In the genomic region with DNA sequence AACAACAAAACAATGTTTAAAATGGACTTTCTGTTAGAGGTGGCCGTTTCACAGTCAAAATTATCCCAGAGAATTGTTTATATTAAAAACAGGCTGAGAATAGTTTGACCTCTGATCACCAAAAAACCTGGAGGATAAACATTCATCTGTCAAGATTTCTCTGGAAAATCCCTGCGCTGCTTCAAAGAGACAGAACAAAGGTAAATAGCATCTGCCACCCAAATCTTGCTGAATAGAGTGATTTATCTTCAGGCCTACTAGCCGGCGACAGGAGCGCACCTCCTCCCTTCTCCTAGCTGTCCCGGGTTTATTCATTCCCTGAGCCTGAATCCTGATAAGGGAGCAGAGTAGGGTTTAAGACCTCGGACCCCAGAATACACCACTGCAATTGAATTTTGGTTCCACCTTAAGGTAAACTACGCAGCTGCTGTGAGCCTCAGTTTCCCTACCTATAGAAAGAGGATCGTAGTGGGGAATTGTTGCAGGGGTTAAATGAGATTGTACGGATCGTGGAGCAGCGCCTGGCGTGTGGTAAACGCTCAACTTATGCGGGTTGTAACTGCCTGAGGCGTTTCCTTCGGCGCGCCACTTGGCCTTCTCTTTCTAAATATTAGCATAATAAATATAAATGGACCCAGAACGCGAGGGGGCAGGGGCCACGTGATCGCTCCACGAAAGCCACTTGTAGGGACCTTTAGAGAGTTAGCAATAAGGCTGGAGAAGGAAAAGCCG, we compare ENCODE assay signal across 1 cellular context.
TF ChIP-seq lines count a peak whose summit lies in the region.

No MANE protein-coding gene starts in this region.

TF ChIP-seq in HepG2, 621 proteins besides CTCF, POLR2A, EP300 and RAD21 (continued from another document and continues in another):
- TF ChIP-seq, protein P1, sequence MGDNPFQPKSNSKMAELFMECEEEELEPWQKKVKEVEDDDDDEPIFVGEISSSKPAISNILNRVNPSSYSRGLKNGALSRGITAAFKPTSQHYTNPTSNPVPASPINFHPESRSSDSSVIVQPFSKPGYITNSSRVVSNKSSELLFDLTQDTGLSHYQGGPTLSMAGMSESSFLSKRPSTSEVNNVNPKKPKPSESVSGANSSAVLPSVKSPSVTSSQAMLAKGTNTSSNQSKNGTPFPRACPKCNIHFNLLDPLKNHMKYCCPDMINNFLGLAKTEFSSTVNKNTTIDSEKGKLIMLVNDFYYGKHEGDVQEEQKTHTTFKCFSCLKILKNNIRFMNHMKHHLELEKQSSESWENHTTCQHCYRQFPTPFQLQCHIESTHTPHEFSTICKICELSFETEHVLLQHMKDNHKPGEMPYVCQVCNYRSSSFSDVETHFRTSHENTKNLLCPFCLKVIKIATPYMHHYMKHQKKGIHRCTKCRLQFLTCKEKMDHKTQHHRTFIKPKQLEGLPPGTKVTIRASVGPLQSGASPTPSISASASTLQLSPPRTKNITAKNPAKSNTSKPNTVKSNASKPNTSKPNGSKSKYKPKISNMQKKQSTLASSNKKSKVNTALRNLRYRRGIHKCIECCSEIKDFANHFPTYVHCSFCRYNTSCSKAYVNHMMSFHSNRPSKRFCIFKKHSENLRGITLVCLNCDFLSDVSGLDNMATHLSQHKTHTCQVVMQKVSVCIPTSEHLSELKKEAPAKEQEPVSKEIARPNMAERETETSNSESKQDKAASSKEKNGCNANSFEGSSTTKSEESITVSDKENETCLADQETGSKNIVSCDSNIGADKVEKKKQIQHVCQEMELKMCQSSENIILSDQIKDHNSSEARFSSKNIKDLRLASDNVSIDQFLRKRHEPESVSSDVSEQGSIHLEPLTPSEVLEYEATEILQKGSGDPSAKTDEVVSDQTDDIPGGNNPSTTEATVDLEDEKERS (CRISPR knock-in tag; IDR thresholded peaks at IDR 0.05) = no peak
- TF ChIP-seq KLF16 (CRISPR knock-in tag; IDR thresholded peaks at IDR 0.05) (peak in 1 of 2 experiments; percentile 37; a peak in 1 of 4 replicates), ZNF564 (CRISPR knock-in tag; IDR thresholded peaks at IDR 0.05) (0 out of 2 replicates have a peak, but pooled peaks have one; percentile 29), ARHGAP35 (CRISPR knock-in tag; IDR thresholded peaks at IDR 0.05; ENCODE audit: borderline replicate concordance) (no peak), SOX5 (CRISPR knock-in tag; IDR thresholded peaks at IDR 0.05; ENCODE audit: borderline replicate concordance) (no peak), ZMAT3 (CRISPR knock-in tag; conservative IDR thresholded peaks at IDR 0.05) (0 out of 2 replicates have a peak, but pooled peaks have one; percentile 21), ZBTB42 (CRISPR knock-in tag; IDR thresholded peaks at IDR 0.05) (no peak), SAP130 (CRISPR knock-in tag; IDR thresholded peaks at IDR 0.05; ENCODE audit: low read depth) (peak; percentile 46), GATAD2A (CRISPR knock-in tag; IDR thresholded peaks at IDR 0.05) (0 out of 2 replicates have a peak, but pooled peaks have one; percentile 37), TAF1 (CRISPR knock-in tag; IDR thresholded peaks at IDR 0.05) (no peak), DMAP1 (CRISPR knock-in tag; IDR thresholded peaks at IDR 0.05) (peak; percentile 52; the same call in 1 of the 2 replicates), HNRNPLL (IDR thresholded peaks at IDR 0.05; ENCODE audit: low read depth, low read length, poor library complexity, severe bottlenecking) (peak; percentile 6), ZNF30 (CRISPR knock-in tag; IDR thresholded peaks at IDR 0.05) (no peak), NCOA1 (CRISPR knock-in tag; IDR thresholded peaks at IDR 0.05) (no peak), NPAS2 (CRISPR knock-in tag; IDR thresholded peaks at IDR 0.05; ENCODE audit: borderline replicate concordance) (no peak), ESRRA (CRISPR knock-in tag; IDR thresholded peaks at IDR 0.05; ENCODE audit: low read depth) (no peak), MED1 (CRISPR knock-in tag; IDR thresholded peaks at IDR 0.05) (no peak; the same call in 1 of the 2 replicates), XBP1 (CRISPR knock-in tag; IDR thresholded peaks at IDR 0.05) (no peak), ZNF501 (CRISPR knock-in tag; IDR thresholded peaks at IDR 0.05) (0 out of 2 replicates have a peak, but pooled peaks have one; percentile 43), MAFG (CRISPR knock-in tag; IDR thresholded peaks at IDR 0.05) (0 out of 2 replicates have a peak, but pooled peaks have one; percentile 42), HOXA3 (CRISPR knock-in tag; IDR thresholded peaks at IDR 0.05) (no peak), NFYB (CRISPR knock-in tag; IDR thresholded peaks at IDR 0.05) (no peak), KMT2B (CRISPR knock-in tag; IDR thresholded peaks at IDR 0.05) (peak; percentile 21; the same call in 1 of the 2 replicates), FOSL1 (CRISPR knock-in tag; IDR thresholded peaks at IDR 0.05; ENCODE audit: borderline replicate concordance) (no peak), CHCHD3 (CRISPR knock-in tag; IDR thresholded peaks at IDR 0.05) (no peak), NFKBIZ (CRISPR knock-in tag; IDR thresholded peaks at IDR 0.05) (0 out of 2 replicates have a peak, but pooled peaks have one; percentile 6)
- TF ChIP-seq, protein P2, sequence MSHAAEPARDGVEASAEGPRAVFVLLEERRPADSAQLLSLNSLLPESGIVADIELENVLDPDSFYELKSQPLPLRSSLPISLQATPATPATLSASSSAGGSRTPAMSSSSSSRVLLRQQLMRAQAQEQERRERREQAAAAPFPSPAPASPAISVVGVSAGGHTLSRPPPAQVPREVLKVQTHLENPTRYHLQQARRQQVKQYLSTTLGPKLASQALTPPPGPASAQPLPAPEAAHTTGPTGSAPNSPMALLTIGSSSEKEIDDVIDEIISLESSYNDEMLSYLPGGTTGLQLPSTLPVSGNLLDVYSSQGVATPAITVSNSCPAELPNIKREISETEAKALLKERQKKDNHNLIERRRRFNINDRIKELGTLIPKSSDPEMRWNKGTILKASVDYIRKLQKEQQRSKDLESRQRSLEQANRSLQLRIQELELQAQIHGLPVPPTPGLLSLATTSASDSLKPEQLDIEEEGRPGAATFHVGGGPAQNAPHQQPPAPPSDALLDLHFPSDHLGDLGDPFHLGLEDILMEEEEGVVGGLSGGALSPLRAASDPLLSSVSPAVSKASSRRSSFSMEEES (CRISPR knock-in tag; IDR thresholded peaks at IDR 0.05) = no peak
- TF ChIP-seq, protein P3, sequence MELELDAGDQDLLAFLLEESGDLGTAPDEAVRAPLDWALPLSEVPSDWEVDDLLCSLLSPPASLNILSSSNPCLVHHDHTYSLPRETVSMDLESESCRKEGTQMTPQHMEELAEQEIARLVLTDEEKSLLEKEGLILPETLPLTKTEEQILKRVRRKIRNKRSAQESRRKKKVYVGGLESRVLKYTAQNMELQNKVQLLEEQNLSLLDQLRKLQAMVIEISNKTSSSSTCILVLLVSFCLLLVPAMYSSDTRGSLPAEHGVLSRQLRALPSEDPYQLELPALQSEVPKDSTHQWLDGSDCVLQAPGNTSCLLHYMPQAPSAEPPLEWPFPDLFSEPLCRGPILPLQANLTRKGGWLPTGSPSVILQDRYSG (CRISPR knock-in tag; IDR thresholded peaks at IDR 0.05) = no peak
- TF ChIP-seq, protein P4, sequence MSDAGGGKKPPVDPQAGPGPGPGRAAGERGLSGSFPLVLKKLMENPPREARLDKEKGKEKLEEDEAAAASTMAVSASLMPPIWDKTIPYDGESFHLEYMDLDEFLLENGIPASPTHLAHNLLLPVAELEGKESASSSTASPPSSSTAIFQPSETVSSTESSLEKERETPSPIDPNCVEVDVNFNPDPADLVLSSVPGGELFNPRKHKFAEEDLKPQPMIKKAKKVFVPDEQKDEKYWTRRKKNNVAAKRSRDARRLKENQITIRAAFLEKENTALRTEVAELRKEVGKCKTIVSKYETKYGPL (CRISPR knock-in tag; IDR thresholded peaks at IDR 0.05) = no peak
- TF ChIP-seq, protein P5, sequence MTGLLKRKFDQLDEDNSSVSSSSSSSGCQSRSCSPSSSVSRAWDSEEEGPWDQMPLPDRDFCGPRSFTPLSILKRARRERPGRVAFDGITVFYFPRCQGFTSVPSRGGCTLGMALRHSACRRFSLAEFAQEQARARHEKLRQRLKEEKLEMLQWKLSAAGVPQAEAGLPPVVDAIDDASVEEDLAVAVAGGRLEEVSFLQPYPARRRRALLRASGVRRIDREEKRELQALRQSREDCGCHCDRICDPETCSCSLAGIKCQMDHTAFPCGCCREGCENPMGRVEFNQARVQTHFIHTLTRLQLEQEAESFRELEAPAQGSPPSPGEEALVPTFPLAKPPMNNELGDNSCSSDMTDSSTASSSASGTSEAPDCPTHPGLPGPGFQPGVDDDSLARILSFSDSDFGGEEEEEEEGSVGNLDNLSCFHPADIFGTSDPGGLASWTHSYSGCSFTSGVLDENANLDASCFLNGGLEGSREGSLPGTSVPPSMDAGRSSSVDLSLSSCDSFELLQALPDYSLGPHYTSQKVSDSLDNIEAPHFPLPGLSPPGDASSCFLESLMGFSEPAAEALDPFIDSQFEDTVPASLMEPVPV (CRISPR knock-in tag; IDR thresholded peaks at IDR 0.05) = no peak
- TF ChIP-seq, protein P6, sequence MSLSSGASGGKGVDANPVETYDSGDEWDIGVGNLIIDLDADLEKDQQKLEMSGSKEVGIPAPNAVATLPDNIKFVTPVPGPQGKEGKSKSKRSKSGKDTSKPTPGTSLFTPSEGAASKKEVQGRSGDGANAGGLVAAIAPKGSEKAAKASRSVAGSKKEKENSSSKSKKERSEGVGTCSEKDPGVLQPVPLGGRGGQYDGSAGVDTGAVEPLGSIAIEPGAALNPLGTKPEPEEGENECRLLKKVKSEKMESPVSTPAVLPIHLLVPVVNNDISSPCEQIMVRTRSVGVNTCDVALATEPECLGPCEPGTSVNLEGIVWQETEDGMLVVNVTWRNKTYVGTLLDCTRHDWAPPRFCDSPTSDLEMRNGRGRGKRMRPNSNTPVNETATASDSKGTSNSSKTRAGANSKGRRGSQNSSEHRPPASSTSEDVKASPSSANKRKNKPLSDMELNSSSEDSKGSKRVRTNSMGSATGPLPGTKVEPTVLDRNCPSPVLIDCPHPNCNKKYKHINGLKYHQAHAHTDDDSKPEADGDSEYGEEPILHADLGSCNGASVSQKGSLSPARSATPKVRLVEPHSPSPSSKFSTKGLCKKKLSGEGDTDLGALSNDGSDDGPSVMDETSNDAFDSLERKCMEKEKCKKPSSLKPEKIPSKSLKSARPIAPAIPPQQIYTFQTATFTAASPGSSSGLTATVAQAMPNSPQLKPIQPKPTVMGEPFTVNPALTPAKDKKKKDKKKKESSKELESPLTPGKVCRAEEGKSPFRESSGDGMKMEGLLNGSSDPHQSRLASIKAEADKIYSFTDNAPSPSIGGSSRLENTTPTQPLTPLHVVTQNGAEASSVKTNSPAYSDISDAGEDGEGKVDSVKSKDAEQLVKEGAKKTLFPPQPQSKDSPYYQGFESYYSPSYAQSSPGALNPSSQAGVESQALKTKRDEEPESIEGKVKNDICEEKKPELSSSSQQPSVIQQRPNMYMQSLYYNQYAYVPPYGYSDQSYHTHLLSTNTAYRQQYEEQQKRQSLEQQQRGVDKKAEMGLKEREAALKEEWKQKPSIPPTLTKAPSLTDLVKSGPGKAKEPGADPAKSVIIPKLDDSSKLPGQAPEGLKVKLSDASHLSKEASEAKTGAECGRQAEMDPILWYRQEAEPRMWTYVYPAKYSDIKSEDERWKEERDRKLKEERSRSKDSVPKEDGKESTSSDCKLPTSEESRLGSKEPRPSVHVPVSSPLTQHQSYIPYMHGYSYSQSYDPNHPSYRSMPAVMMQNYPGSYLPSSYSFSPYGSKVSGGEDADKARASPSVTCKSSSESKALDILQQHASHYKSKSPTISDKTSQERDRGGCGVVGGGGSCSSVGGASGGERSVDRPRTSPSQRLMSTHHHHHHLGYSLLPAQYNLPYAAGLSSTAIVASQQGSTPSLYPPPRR (CRISPR knock-in tag; IDR thresholded peaks at IDR 0.05; ENCODE audit: borderline replicate concordance) = no peak
- TF ChIP-seq, protein P7, sequence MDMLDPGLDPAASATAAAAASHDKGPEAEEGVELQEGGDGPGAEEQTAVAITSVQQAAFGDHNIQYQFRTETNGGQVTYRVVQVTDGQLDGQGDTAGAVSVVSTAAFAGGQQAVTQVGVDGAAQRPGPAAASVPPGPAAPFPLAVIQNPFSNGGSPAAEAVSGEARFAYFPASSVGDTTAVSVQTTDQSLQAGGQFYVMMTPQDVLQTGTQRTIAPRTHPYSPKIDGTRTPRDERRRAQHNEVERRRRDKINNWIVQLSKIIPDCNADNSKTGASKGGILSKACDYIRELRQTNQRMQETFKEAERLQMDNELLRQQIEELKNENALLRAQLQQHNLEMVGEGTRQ (IDR thresholded peaks at IDR 0.05; ENCODE audit: low read depth, low read length) = peak; percentile 30; the same call in 1 of the 2 replicates
- TF ChIP-seq, protein P7 (CRISPR knock-in tag; IDR thresholded peaks at IDR 0.05; ENCODE audit: borderline replicate concordance) = no peak; the same call in 1 of the 2 replicates
- TF ChIP-seq, protein P8, sequence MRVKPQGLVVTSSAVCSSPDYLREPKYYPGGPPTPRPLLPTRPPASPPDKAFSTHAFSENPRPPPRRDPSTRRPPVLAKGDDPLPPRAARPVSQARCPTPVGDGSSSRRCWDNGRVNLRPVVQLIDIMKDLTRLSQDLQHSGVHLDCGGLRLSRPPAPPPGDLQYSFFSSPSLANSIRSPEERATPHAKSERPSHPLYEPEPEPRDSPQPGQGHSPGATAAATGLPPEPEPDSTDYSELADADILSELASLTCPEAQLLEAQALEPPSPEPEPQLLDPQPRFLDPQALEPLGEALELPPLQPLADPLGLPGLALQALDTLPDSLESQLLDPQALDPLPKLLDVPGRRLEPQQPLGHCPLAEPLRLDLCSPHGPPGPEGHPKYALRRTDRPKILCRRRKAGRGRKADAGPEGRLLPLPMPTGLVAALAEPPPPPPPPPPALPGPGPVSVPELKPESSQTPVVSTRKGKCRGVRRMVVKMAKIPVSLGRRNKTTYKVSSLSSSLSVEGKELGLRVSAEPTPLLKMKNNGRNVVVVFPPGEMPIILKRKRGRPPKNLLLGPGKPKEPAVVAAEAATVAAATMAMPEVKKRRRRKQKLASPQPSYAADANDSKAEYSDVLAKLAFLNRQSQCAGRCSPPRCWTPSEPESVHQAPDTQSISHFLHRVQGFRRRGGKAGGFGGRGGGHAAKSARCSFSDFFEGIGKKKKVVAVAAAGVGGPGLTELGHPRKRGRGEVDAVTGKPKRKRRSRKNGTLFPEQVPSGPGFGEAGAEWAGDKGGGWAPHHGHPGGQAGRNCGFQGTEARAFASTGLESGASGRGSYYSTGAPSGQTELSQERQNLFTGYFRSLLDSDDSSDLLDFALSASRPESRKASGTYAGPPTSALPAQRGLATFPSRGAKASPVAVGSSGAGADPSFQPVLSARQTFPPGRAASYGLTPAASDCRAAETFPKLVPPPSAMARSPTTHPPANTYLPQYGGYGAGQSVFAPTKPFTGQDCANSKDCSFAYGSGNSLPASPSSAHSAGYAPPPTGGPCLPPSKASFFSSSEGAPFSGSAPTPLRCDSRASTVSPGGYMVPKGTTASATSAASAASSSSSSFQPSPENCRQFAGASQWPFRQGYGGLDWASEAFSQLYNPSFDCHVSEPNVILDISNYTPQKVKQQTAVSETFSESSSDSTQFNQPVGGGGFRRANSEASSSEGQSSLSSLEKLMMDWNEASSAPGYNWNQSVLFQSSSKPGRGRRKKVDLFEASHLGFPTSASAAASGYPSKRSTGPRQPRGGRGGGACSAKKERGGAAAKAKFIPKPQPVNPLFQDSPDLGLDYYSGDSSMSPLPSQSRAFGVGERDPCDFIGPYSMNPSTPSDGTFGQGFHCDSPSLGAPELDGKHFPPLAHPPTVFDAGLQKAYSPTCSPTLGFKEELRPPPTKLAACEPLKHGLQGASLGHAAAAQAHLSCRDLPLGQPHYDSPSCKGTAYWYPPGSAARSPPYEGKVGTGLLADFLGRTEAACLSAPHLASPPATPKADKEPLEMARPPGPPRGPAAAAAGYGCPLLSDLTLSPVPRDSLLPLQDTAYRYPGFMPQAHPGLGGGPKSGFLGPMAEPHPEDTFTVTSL (CRISPR knock-in tag; IDR thresholded peaks at IDR 0.05; ENCODE audit: borderline replicate concordance) = no peak
